ENCODE assay signal across 20 cellular contexts in the genomic region with DNA sequence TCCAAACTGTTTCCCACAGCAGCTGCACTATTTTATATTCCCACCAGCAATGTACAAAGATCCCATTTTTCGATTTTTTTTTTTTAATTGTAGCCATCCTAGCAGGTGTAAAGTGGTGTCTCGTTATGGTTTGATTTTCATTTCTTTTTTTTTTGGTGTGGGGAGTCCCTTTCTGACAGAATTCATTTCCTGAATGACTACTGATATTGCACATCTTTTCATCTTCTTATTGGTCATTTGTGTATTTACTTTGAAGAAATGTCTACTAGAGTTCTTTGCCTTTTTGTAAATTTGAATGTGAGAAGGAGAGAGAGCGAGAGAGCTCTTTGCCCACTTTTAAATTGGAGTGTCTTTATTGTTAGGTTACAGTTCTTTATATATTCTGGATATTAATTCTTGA. TPM values are rescaled to one million over a fixed set of nuclear protein-coding genes. Genes with fewer than 3 reads are reported as not detected.
DNase-seq lines count a peak whose midpoint lies in the region; ATAC-seq, FAIRE-seq and TF ChIP-seq lines count a peak whose summit lies in the region.
"Had no signal": no experiment of that assay in that cellular context is flagged by ENCODE, and none has a peak within 500 bp of the region (broad histone marks: within the 10 kb centered on the region; RNA-seq: fewer than 3 reads in every experiment).

No MANE protein-coding gene starts in this region.

- CTCF ChIA-PET in activated B cell treated with CpG ODN at 0.5 μM for 24 hours (lab: Charles Lee) = interaction anchor here (1.3 kb wide), 1 partner anchor 42 kb away, joined by 5 read pairs; no protein-coding TSS in a partner anchor

- H3K9me3 Mint-ChIP-seq in activated B cell treated with CpG ODN at 0.5 μM for 24 hours = no peaks in the 10 kb centered on the region
- H3K9me3 Mint-ChIP-seq in natural killer cell = no peaks in the 10 kb centered on the region
- H3K9me3 Mint-ChIP-seq: activated naive CD8-positive, alpha-beta T cell treated with anti-CD3 and anti-CD28 coated beads, Interleukin-2, amount 10 ng/mL, durations not matched to agents 7 days and 5 days; CD14-positive monocyte had no signal

- peak; percentile 81 for FAIRE-seq in GM18507 (lab: Jason Lieb, UNC)
- FAIRE-seq: bronchial epithelial cell, kidney had no signal

- intact Hi-C loops in activated B cell treated with CpG ODN at 0.5 μM for 24 hours (cut with micrococcal nuclease) = no loop called here
- intact Hi-C loops in natural killer cell (cut with micrococcal nuclease) = no loop called here
- intact Hi-C loops in left cardiac atrium (cut with DNase I) = no loop called here

- peaks cover 64% of the 10 kb centered on the region for H3K4me1 Mint-ChIP-seq in activated B cell treated with CpG ODN at 0.5 μM for 24 hours
- peaks cover 53 to 64% of the 10 kb centered on the region in 2 donors for H3K4me1 Mint-ChIP-seq in natural killer cell

- peak overlapping the region; percentile 21 for H3K4me3 Mint-ChIP-seq in activated B cell treated with CpG ODN at 0.5 μM for 24 hours
- no peak overlapping the region for H3K4me3 Mint-ChIP-seq in natural killer cell
- H3K4me3 Mint-ChIP-seq: activated naive CD8-positive, alpha-beta T cell treated with anti-CD3 and anti-CD28 coated beads, Interleukin-2, amount 10 ng/mL, durations not matched to agents 7 days and 5 days; CD14-positive monocyte had no signal

- no peak for DNase-seq in activated CD4-positive, CD25-positive, alpha-beta regulatory T cell treated with anti-CD3 and anti-CD28 coated beads, Interleukin-2, amount 50 U/mL, for 72 hours
- no peak for DNase-seq in GM18507 (ENCODE audit: extremely low spot score, insufficient read length, low read depth)
- DNase-seq in activated B cell treated with CpG ODN at 0.5 μM for 24 hours = no peak
- no peak for DNase-seq in natural killer cell
- DNase-seq in putamen (ENCODE audit: low spot score) = no peak
- DNase-seq in left cardiac atrium = no peak
- DNase-seq: activated CD4-positive, alpha-beta T cell treated with anti-CD3 and anti-CD28 coated beads, Interleukin-2, amount 50 U/mL, for 48 hours; activated naive CD8-positive, alpha-beta T cell treated with anti-CD3 and anti-CD28 coated beads, Interleukin-2, amount 10 ng/mL, durations not matched to agents 7 days and 5 days; kidney; NCI-H1436 treated with DMSO at 0.1 percent for 48 hours; NCI-H2227 treated with DMSO at 0.1 percent for 48 hours; NK-92 treated with Interleukin-12 subunit alpha and Interleukin-12 subunit beta, amount 100 ng/mL, for 24 hours; SHP77; stimulated activated CD4-positive, alpha-beta T cell treated with anti-CD3 and anti-CD28 coated beads, Interleukin-4, amount 100 ng/mL, for 1 hour; stimulated activated CD8-positive, alpha-beta memory T cell treated with anti-CD3 and anti-CD28 coated beads, Interleukin-4, amount 100 ng/mL, for 48 hours; transverse colon had no signal

- POLR2A ChIA-PET in activated B cell treated with CpG ODN at 0.5 μM for 24 hours (lab: Charles Lee) = interaction anchor here (0.6 to 1.4 kb wide), 6 partner anchors 12 to 126 kb away, joined by 3 to 7 read pairs (median 3); partner anchors contain the start of gene CYB5B

- peaks cover 26% of the 10 kb centered on the region for H3K36me3 Mint-ChIP-seq in activated B cell treated with CpG ODN at 0.5 μM for 24 hours (ENCODE audit: low read depth)
- peaks cover 3% of the 10 kb centered on the region for H3K36me3 Mint-ChIP-seq in natural killer cell

- H3K27ac Mint-ChIP-seq in activated B cell treated with CpG ODN at 0.5 μM for 24 hours (peak overlapping the region; percentile 54), natural killer cell (peak overlapping the region; percentile 75 to 78)
- H3K27ac Mint-ChIP-seq: activated naive CD8-positive, alpha-beta T cell treated with anti-CD3 and anti-CD28 coated beads, Interleukin-2, amount 10 ng/mL, durations not matched to agents 7 days and 5 days had no signal

- peak; percentile 58 to 71 for ATAC-seq in activated CD4-positive, CD25-positive, alpha-beta regulatory T cell treated with anti-CD3 and anti-CD28 coated beads, Interleukin-2, amount 50 U/mL, for 24 hours
- ATAC-seq in activated B cell treated with CpG ODN at 0.5 μM for 24 hours (ENCODE audit: low read depth) = peak; percentile 68
- ATAC-seq in natural killer cell = peak in 1 of 3 donors; percentile 37
- no peak for ATAC-seq in left cardiac atrium
- ATAC-seq in GM19452 (IDR thresholded peaks at IDR 0.05; ENCODE audit: unreplicated experiment) = no peak

- TF ChIP-seq CTCF in activated B cell treated with CpG ODN at 0.5 μM for 24 hours (IDR thresholded peaks at IDR 0.05) = no peak
- no peak for TF ChIP-seq CTCF in natural killer cell (IDR thresholded peaks at IDR 0.05)

- H3K27me3 Mint-ChIP-seq in activated B cell treated with CpG ODN at 0.5 μM for 24 hours (no peaks in the 10 kb centered on the region), natural killer cell (ENCODE audit: low read depth in 2 of 2) (no peaks in the 10 kb centered on the region)
- H3K27me3 Mint-ChIP-seq: activated naive CD8-positive, alpha-beta T cell treated with anti-CD3 and anti-CD28 coated beads, Interleukin-2, amount 10 ng/mL, durations not matched to agents 7 days and 5 days had no signal

RNA-seq across cellular contexts. Expression of gene CYB5B, which starts 14.0 kb away (rescaled TPM):
- total RNA-seq in activated B cell treated with CpG ODN at 0.5 μM for 24 hours (112 and 115 TPM in 2 replicates), natural killer cell (100 to 1,000 TPM in 1 of 3 donors, 10 to 100 TPM in 2; 73.1 to 106 (median 88.4) TPM), left cardiac atrium (10 to 100 TPM; 60.8 to 62.0 TPM)

RNA-seq across cellular contexts. Expression of gene TERF2, which starts 52.7 kb away (rescaled TPM):
- total RNA-seq in activated B cell treated with CpG ODN at 0.5 μM for 24 hours (48.4 and 50.3 TPM in 2 replicates), natural killer cell (10 to 100 TPM; 35.0 to 44.2 (median 36.6) TPM), left cardiac atrium (10 to 100 TPM; 22.6 to 26.6 TPM)

Comparison
In these comparisons a context has a peak if more than half of its experiments do, and no peak if none do; other contexts are left out.
1. ATAC-seq: peak in activated CD4-positive, CD25-positive, alpha-beta regulatory T cell treated with anti-CD3 and anti-CD28 coated beads, Interleukin-2, amount 50 U/mL, for 24 hours (2 of 2) and activated B cell treated with CpG ODN at 0.5 μM for 24 hours (single experiment); none in left cardiac atrium (0 of 2) and GM19452 (single experiment).